Comparison of ENCODE assay signal across 6 cellular contexts in the genomic region with DNA sequence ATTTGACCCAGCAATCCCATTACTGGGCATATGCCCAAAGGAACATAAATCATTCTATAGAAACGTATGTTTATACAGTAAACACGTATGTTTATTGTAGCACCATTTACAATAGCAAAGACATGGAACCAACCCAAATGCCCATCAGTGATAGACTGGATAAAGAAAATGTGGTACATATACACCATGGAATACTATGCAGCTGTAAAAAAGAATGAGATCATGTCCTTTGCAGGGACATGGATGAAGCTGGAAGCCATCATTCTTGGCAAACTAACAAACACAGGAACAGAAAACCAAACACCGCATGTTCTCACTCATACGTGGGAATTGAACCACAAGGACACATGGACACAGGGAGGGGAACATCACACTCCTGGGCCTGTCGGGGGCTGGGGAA. TPM values are rescaled to one million over a fixed set of nuclear protein-coding genes. Genes with fewer than 3 reads are reported as not detected.
DNase-seq lines count a peak whose midpoint lies in the region; ATAC-seq and TF ChIP-seq lines count a peak whose summit lies in the region.
"Not testable (repeated sequence)": the region's sequence is repeated elsewhere in the genome, so short reads cannot be mapped to it uniquely, and the experiment has no call there.

No MANE protein-coding gene starts in this region.

- not testable (repeated sequence) for H3K4me1 ChIP-seq in HEK293 (ENCODE audit: control insufficient read depth, insufficient read depth, low read length)

- not testable (repeated sequence) for H3K27ac ChIP-seq in HEK293 (ENCODE audit: extremely low read depth, low read depth, low read length)

- H3K27ac Mint-ChIP-seq in activated T-helper 2 cell treated with anti-CD3 and anti-CD28 coated beads, Interferon-gamma antibody, Interleukin-2, Interleukin-4, amounts not matched to agents 10 μg/mL and 5 μg/mL and 100 μg/mL, durations not matched to agents 14 hours and 24 hours and 36 hours, result peak overlapping the region; percentile 26
- H3K27ac Mint-ChIP-seq in activated naive CD8-positive, alpha-beta T cell treated with anti-CD3 and anti-CD28 coated beads, Interleukin-2, amount 50 U/mL, for 24 hours, result peak overlapping the region; percentile 15
- not testable (repeated sequence) for H3K27ac Mint-ChIP-seq in endothelial cell (ENCODE audit: unreplicated experiment)
- peak overlapping the region; percentile 42 for H3K27ac Mint-ChIP-seq in stimulated activated naive CD8-positive, alpha-beta T cell treated with anti-CD3 and anti-CD28 coated beads, Interleukin-15, Interleukin-2, amounts not matched to agents 100 ng/mL and 50 ng/mL, for 24 hours

- not testable (repeated sequence) for H3K9me3 ChIP-seq in HEK293 (ENCODE audit: control insufficient read depth, insufficient read depth, low read depth, low read length)

- H3K36me3 ChIP-seq in HEK293 (ENCODE audit: control insufficient read depth in 2 of 2, insufficient read depth in 1 of 2, low read length in 2 of 2), result peaks cover 27 to 31% of the 10 kb centered on the region in 2 experiments

- ATAC-seq in SK-N-SH treated with all-trans-retinoic acid at 6 μM for 48 hours; activated naive CD8-positive, alpha-beta T cell treated with anti-CD3 and anti-CD28 coated beads, Interleukin-2, amount 50 U/mL, for 24 hours: not testable (repeated sequence)

- POLR2A ChIA-PET in HEK293 (lab: Yijun Ruan, JAX), result not testable (repeated sequence)

- peaks cover 71% of the 10 kb centered on the region for H3K36me3 Mint-ChIP-seq in activated T-helper 2 cell treated with anti-CD3 and anti-CD28 coated beads, Interferon-gamma antibody, Interleukin-2, Interleukin-4, amounts not matched to agents 10 μg/mL and 5 μg/mL and 100 μg/mL, durations not matched to agents 14 hours and 24 hours and 36 hours (ENCODE audit: low read depth)
- peaks cover 45% of the 10 kb centered on the region for H3K36me3 Mint-ChIP-seq in activated naive CD8-positive, alpha-beta T cell treated with anti-CD3 and anti-CD28 coated beads, Interleukin-2, amount 50 U/mL, for 24 hours (ENCODE audit: low read depth)
- H3K36me3 Mint-ChIP-seq in endothelial cell (ENCODE audit: low read depth, unreplicated experiment), result peaks cover 13% of the 10 kb centered on the region
- H3K36me3 Mint-ChIP-seq in stimulated activated naive CD8-positive, alpha-beta T cell treated with anti-CD3 and anti-CD28 coated beads, Interleukin-15, Interleukin-2, amounts not matched to agents 100 ng/mL and 50 ng/mL, for 24 hours (ENCODE audit: low read depth), result peaks cover 70% of the 10 kb centered on the region

- intact Hi-C loops in activated T-helper 2 cell treated with anti-CD3 and anti-CD28 coated beads, Interferon-gamma antibody, Interleukin-2, Interleukin-4, amounts not matched to agents 10 μg/mL and 5 μg/mL and 100 μg/mL, durations not matched to agents 14 hours and 24 hours and 36 hours (cut with micrococcal nuclease), result not testable (repeated sequence)

- CTCF ChIA-PET in HEK293 (lab: Yijun Ruan, JAX), result interaction anchor here (2.3 kb wide), 1 partner anchor 21 kb away, joined by 7 read pairs; no protein-coding TSS in a partner anchor

- H3K4me1 Mint-ChIP-seq in activated T-helper 2 cell treated with anti-CD3 and anti-CD28 coated beads, Interferon-gamma antibody, Interleukin-2, Interleukin-4, amounts not matched to agents 10 μg/mL and 5 μg/mL and 100 μg/mL, durations not matched to agents 14 hours and 24 hours and 36 hours (ENCODE audit: low read depth); endothelial cell (ENCODE audit: unreplicated experiment): not testable (repeated sequence)
- H3K4me1 Mint-ChIP-seq in activated naive CD8-positive, alpha-beta T cell treated with anti-CD3 and anti-CD28 coated beads, Interleukin-2, amount 50 U/mL, for 24 hours, result peaks cover 17% of the 10 kb centered on the region
- H3K4me1 Mint-ChIP-seq in stimulated activated naive CD8-positive, alpha-beta T cell treated with anti-CD3 and anti-CD28 coated beads, Interleukin-15, Interleukin-2, amounts not matched to agents 100 ng/mL and 50 ng/mL, for 24 hours (ENCODE audit: low read depth), result peaks cover 17% of the 10 kb centered on the region

- not testable (repeated sequence) for TF ChIP-seq CTCF in HEK293 (tag by site-specific recombination; IDR thresholded peaks at IDR 0.05); endothelial cell (IDR thresholded peaks at IDR 0.05; ENCODE audit: unreplicated experiment)

- H3K4me3 ChIP-seq in HEK293 (ENCODE audit: low read depth, low read length), result not testable (repeated sequence)

- not testable (repeated sequence) for H3K4me3 Mint-ChIP-seq in activated T-helper 2 cell treated with anti-CD3 and anti-CD28 coated beads, Interferon-gamma antibody, Interleukin-2, Interleukin-4, amounts not matched to agents 10 μg/mL and 5 μg/mL and 100 μg/mL, durations not matched to agents 14 hours and 24 hours and 36 hours (ENCODE audit: low read depth); activated naive CD8-positive, alpha-beta T cell treated with anti-CD3 and anti-CD28 coated beads, Interleukin-2, amount 50 U/mL, for 24 hours; stimulated activated naive CD8-positive, alpha-beta T cell treated with anti-CD3 and anti-CD28 coated beads, Interleukin-15, Interleukin-2, amounts not matched to agents 100 ng/mL and 50 ng/mL, for 24 hours
- H3K4me3 Mint-ChIP-seq in endothelial cell (ENCODE audit: unreplicated experiment), result peak overlapping the region; percentile 37

- not testable (repeated sequence) for DNase-seq in activated T-helper 2 cell treated with anti-CD3 and anti-CD28 coated beads, Interferon-gamma antibody, Interleukin-2, Interleukin-4, amounts not matched to agents 10 μg/mL and 5 μg/mL and 100 μg/mL, durations not matched to agents 14 hours and 24 hours and 36 hours (ENCODE audit: low spot score); activated naive CD8-positive, alpha-beta T cell treated with anti-CD3 and anti-CD28 coated beads, Interleukin-2, amount 50 U/mL, for 24 hours; endothelial cell (ENCODE audit: low spot score)

- H3K27me3 Mint-ChIP-seq in activated T-helper 2 cell treated with anti-CD3 and anti-CD28 coated beads, Interferon-gamma antibody, Interleukin-2, Interleukin-4, amounts not matched to agents 10 μg/mL and 5 μg/mL and 100 μg/mL, durations not matched to agents 14 hours and 24 hours and 36 hours (ENCODE audit: low read depth); activated naive CD8-positive, alpha-beta T cell treated with anti-CD3 and anti-CD28 coated beads, Interleukin-2, amount 50 U/mL, for 24 hours; endothelial cell (ENCODE audit: unreplicated experiment); stimulated activated naive CD8-positive, alpha-beta T cell treated with anti-CD3 and anti-CD28 coated beads, Interleukin-15, Interleukin-2, amounts not matched to agents 100 ng/mL and 50 ng/mL, for 24 hours: not testable (repeated sequence)

- not testable (repeated sequence) for H3K9me3 Mint-ChIP-seq in activated T-helper 2 cell treated with anti-CD3 and anti-CD28 coated beads, Interferon-gamma antibody, Interleukin-2, Interleukin-4, amounts not matched to agents 10 μg/mL and 5 μg/mL and 100 μg/mL, durations not matched to agents 14 hours and 24 hours and 36 hours; activated naive CD8-positive, alpha-beta T cell treated with anti-CD3 and anti-CD28 coated beads, Interleukin-2, amount 50 U/mL, for 24 hours; endothelial cell (ENCODE audit: unreplicated experiment); stimulated activated naive CD8-positive, alpha-beta T cell treated with anti-CD3 and anti-CD28 coated beads, Interleukin-15, Interleukin-2, amounts not matched to agents 100 ng/mL and 50 ng/mL, for 24 hours

TF ChIP-seq in HEK293, 187 proteins besides CTCF, POLR2A, EP300 and RAD21:
- peak; percentile 77 for TF ChIP-seq ZNF146 (tag by site-specific recombination; IDR thresholded peaks at IDR 0.05)
- TF ChIP-seq ZNF580 (tag by site-specific recombination; IDR thresholded peaks at IDR 0.05), result 0 out of 2 replicates have a peak, but pooled peaks have one; percentile 13

TF ChIP-seq in SK-N-SH treated with all-trans-retinoic acid at 6 μM for 48 hours, 23 proteins besides CTCF, POLR2A, EP300 and RAD21:
- TF ChIP-seq ZNF8 (CRISPR knock-in tag; IDR thresholded peaks at IDR 0.05), result peak; percentile 58

RNA-seq across cellular contexts. Expression of gene NAPG, which starts 13.3 kb away (rescaled TPM):
- 35.2 and 35.3 TPM in 2 replicates for total RNA-seq in activated T-helper 2 cell treated with anti-CD3 and anti-CD28 coated beads, Interferon-gamma antibody, Interleukin-2, Interleukin-4, amounts not matched to agents 10 μg/mL and 5 μg/mL and 100 μg/mL, durations not matched to agents 14 hours and 24 hours and 36 hours
- 33.6 TPM for total RNA-seq in endothelial cell (ENCODE audit: unreplicated experiment)
